ENCODE assay signal across 9 cellular contexts in the genomic region with DNA sequence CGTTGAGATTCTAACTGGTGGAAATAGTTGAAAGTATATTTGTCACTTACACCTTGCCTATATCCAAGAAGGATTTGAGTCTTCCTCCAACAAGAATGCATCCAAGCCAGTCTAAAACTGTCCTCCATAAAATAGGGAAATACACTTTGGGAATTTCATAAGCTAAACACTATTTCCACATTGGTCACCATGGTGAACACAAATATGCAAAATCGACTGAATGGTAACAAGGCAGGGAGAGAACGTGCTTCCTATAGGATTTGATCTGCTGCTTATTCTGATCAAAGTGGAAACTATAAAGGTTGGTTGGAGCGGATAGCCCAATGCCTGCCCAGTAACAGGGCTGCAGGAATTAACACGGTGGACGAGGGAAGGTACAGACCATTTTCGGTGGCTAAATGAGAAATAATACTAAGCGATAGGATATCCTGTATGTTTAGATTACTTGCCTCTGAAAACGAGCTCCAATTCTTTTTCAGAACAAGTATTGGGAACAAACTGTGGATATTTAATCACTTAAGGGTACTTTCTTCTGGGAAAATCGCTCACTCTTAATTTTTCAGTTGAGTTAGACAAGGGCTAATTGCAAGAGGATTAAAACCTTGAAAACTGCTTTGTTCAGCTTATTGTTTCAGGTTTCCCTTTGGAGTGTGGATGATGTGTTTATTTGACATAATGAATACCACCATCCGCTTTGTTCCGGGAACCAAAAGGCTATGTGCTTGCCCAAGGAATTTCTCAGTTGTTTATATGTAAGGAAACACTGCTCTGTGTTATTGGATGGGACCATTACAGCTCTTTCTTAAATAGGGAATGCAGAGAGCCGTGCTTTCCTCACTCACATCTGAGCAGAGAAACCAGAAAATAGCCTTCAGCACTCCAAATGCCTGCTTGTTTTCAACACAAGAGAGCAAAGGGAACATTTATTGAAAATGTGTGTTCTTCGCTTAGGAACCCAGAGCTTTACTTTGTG.
DNase-seq lines count a peak whose midpoint lies in the region; ATAC-seq lines count a peak whose summit lies in the region.
"Had no signal": no experiment of that assay in that cellular context is flagged by ENCODE, and none has a peak within 500 bp of the region (broad histone marks: within the 10 kb centered on the region; RNA-seq: fewer than 3 reads in every experiment).

No MANE protein-coding gene starts in this region.

- H3K4me3 ChIP-seq in endocrine pancreas (ENCODE audit: control insufficient read depth, insufficient read depth, low read length) (peak overlapping the region; percentile 45), mesodermal cell (ENCODE audit: extremely low read depth, insufficient read depth, low read length, poor library complexity, severe bottlenecking) (no peak overlapping the region)

- H3K36me3 ChIP-seq in endocrine pancreas (ENCODE audit: control insufficient read depth, insufficient read depth, low read length) (no peaks in the 10 kb centered on the region), mesodermal cell (ENCODE audit: control insufficient read depth, insufficient read depth, low read length) (no peaks in the 10 kb centered on the region)

- no peak overlapping the region for H3K9ac ChIP-seq in endocrine pancreas (ENCODE audit: control insufficient read depth, insufficient read depth, low read length)

- H3K9me3 ChIP-seq in endocrine pancreas (ENCODE audit: control insufficient read depth, low read length) = no peaks in the 10 kb centered on the region
- no peaks in the 10 kb centered on the region for H3K9me3 ChIP-seq in mesodermal cell (ENCODE audit: control insufficient read depth, low read length)

- peak; percentile 26 for DNase-seq in NCI-H69 (lab: John Stamatoyannopoulos, UW)
- DNase-seq in effector CD4-positive, alpha-beta T cell = no peak
- DNase-seq in Ammon's horn (ENCODE audit: low spot score) = no peak
- DNase-seq in NCI-H345 treated with DMSO at 0.1 percent for 48 hours (lab: John Stamatoyannopoulos, UW; ENCODE audit: unreplicated experiment) = no peak
- DNase-seq: Kasumi-1 had no signal

- H3K27ac ChIP-seq in mesodermal cell (ENCODE audit: low read depth, low read length, severe bottlenecking) (peak overlapping the region; percentile 90), temporal lobe (ENCODE audit: low read depth, low read length) (peak overlapping the region; percentile 5)

- no peaks in the 10 kb centered on the region for H3K27me3 ChIP-seq in endocrine pancreas (ENCODE audit: control insufficient read depth, insufficient read depth, low read length)

- WGBS in mesodermal cell (ENCODE audit: insufficient coverage in 2 of 2), 2 experiments = 73 to 83% methylated on average over 9 to 11 of the region's 14 CpGs

- H3K4me1 ChIP-seq in endocrine pancreas (ENCODE audit: control insufficient read depth, insufficient read depth, low read length) (peaks cover 14% of the 10 kb centered on the region), mesodermal cell (ENCODE audit: control insufficient read depth, insufficient read depth, low read length, poor library complexity, severe bottlenecking) (peaks cover 51% of the 10 kb centered on the region)

- no peak for ATAC-seq in GM18498 (IDR thresholded peaks at IDR 0.05; ENCODE audit: unreplicated experiment)
